14 cellular contexts compared by ENCODE assay signal in the genomic region with DNA sequence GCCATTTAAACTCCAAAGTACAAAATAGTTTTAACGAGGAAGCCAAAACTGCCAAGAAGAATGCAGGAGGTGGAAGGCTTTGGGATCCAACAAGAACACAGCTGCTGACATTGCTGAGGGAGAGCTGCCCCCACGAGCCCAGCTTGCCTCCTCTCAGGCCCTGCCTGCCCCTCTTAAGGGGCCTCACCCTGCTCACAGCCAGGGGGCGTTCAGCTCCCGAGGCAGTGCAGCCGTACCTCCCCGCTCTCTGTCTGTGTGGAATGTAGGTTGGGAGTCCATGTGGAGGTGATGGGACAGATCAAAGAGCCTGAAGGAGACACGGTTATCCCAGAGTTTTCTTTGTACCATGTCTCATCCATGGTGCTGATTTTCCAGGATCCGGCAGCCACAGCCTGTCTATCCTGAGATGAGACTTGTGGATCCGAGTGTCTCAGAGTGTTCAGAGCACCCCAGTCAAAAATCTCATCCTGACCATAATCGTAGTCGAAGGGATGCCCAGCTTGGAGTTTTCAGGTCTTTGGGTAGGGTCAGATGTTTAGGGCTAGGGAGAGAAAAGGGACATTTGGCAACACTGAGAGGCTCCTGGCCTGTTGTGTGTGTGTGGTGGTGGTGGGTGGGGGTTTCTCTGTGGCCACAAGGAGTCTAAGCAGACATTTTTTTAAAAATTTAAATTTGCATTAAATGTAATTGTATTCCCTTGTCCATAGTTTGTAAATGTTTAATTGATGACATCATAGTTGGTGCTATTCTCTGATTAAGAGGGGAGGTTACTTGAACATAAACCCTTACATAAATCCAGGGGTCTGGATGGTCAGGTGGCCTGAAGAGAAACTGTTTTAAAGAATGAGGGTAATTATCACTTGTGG.
DNase-seq lines count a peak whose midpoint lies in the region; TF ChIP-seq lines count a peak whose summit lies in the region.
"Had no signal": no experiment of that assay in that cellular context is flagged by ENCODE, and none has a peak within 500 bp of the region (broad histone marks: within the 10 kb centered on the region; RNA-seq: fewer than 3 reads in every experiment).

No MANE protein-coding gene starts in this region.

- DNase-seq in AG04450 (ENCODE audit: low read depth, low spot score): no peak
- DNase-seq in fibroblast of pulmonary artery (ENCODE audit: low read depth): no peak
- no peak for DNase-seq in hepatic stellate cell (ENCODE audit: low spot score)
- DNase-seq in effector memory CD4-positive, alpha-beta T cell: no peak
- DNase-seq in amniotic stem cell (lab: John Stamatoyannopoulos, UW): no peak
- no peak for DNase-seq in NCI-H774 (lab: John Stamatoyannopoulos, UW)
- DNase-seq: activated CD4-positive, alpha-beta T cell treated with anti-CD3 and anti-CD28 coated beads for 48 hours; anterior cingulate cortex; immature natural killer cell; NCI-H2227 treated with DMSO at 0.1 percent for 48 hours; stimulated activated CD4-positive, alpha-beta T cell treated with anti-CD3 and anti-CD28 coated beads, Interleukin-15, amount 100 ng/mL, for 24 hours; stimulated activated naive CD8-positive, alpha-beta T cell treated with anti-CD3 and anti-CD28 coated beads, Interleukin-15, Interleukin-2, amounts not matched to agents 100 U/mL and 50 U/mL, for 24 hours had no signal

- peaks cover 8% of the 10 kb centered on the region for H3K4me1 ChIP-seq in effector memory CD4-positive, alpha-beta T cell (ENCODE audit: control insufficient read depth, insufficient read depth, low read length, poor library complexity, severe bottlenecking)

- H3K27ac ChIP-seq in AG04450 (ENCODE audit: low read depth, low read length) (no peak overlapping the region), SU-DHL-6 (ENCODE audit: low read depth, low read length) (no peak overlapping the region)
- H3K27ac ChIP-seq in effector memory CD4-positive, alpha-beta T cell (ENCODE audit: insufficient read depth, low read length, poor library complexity, severe bottlenecking): no peak overlapping the region

- H3K9me2 ChIP-seq in SU-DHL-6 (replicated peaks; ENCODE audit: insufficient read depth, low read length): no peaks in the 10 kb centered on the region

- H3K9me3 ChIP-seq in AG04450 (ENCODE audit: control insufficient read depth, insufficient read depth, low read length) (no peaks in the 10 kb centered on the region; the same call in 1 of the 2 replicates), SU-DHL-6 (ENCODE audit: insufficient read depth, low read length) (no peaks in the 10 kb centered on the region)
- H3K9me3 ChIP-seq in effector memory CD4-positive, alpha-beta T cell (ENCODE audit: control insufficient read depth, low read length): no peaks in the 10 kb centered on the region

- H3K4me3 ChIP-seq in AG04450 (ENCODE audit: low read depth, low read length) (no peak overlapping the region), SU-DHL-6 (ENCODE audit: insufficient read depth, low read length, poor library complexity, severe bottlenecking) (no peak overlapping the region), fibroblast of pulmonary artery (replicated peaks; ENCODE audit: low read depth, low read length) (no peak overlapping the region)
- no peak overlapping the region for H3K4me3 ChIP-seq in effector memory CD4-positive, alpha-beta T cell (ENCODE audit: insufficient read depth, low read depth, low read length, poor library complexity, severe bottlenecking)

- H3K36me3 ChIP-seq in SU-DHL-6 (ENCODE audit: low read length): no peaks in the 10 kb centered on the region
- H3K36me3 ChIP-seq in effector memory CD4-positive, alpha-beta T cell (ENCODE audit: control insufficient read depth, insufficient read depth, low read length): no peaks in the 10 kb centered on the region

- no peak overlapping the region for H2AFZ ChIP-seq in SU-DHL-6 (ENCODE audit: low read depth, low read length, severe bottlenecking)

- CTCF ChIA-PET in AG04450 (lab: Charles Lee): interaction anchor here (1.1 kb wide), 1 partner anchor 16 kb away, joined by 3 read pairs; no protein-coding TSS in a partner anchor

- no peaks in the 10 kb centered on the region for H3K79me2 ChIP-seq in SU-DHL-6 (ENCODE audit: insufficient read depth, low read length)

- no peak overlapping the region for H3K9ac ChIP-seq in SU-DHL-6 (ENCODE audit: low read length)

- H4K20me1 ChIP-seq in SU-DHL-6 (ENCODE audit: low read depth, low read length): no peaks in the 10 kb centered on the region

- no peaks in the 10 kb centered on the region for H3K27me3 ChIP-seq in AG04450 (ENCODE audit: control insufficient read depth, insufficient read depth, low read length)
- H3K27me3 ChIP-seq in SU-DHL-6 (ENCODE audit: low read length): no peaks in the 10 kb centered on the region
- no peaks in the 10 kb centered on the region for H3K27me3 ChIP-seq in effector memory CD4-positive, alpha-beta T cell (replicated peaks; ENCODE audit: control insufficient read depth, insufficient read depth, low read length, poor library complexity, severe bottlenecking)

- no peaks in the 10 kb centered on the region for H3F3A ChIP-seq in SU-DHL-6 (ENCODE audit: insufficient read depth)

- no peak overlapping the region for H3K4me2 ChIP-seq in SU-DHL-6 (ENCODE audit: low read depth, low read length, poor library complexity, severe bottlenecking)

- peak; percentile 22; the same call in 1 of the 2 replicates for TF ChIP-seq CTCF in AG04450 (IDR thresholded peaks at IDR 0.05; ENCODE audit: low read depth, low read length)
- TF ChIP-seq CTCF in GM12872 (IDR thresholded peaks at IDR 0.05; ENCODE audit: insufficient read depth, low read depth, low read length): peak; percentile 35; the same call in 2 of the 3 replicates
- peak; percentile 38 for TF ChIP-seq CTCF in SU-DHL-6 (IDR thresholded peaks at IDR 0.05; ENCODE audit: insufficient read depth, low read length, poor library complexity, severe bottlenecking)
- TF ChIP-seq CTCF in fibroblast of pulmonary artery (IDR thresholded peaks at IDR 0.05; ENCODE audit: low read length, missing control alignments): peak; percentile 28

- POLR2A ChIA-PET in AG04450 (lab: Yijun Ruan, JAX): no interaction called here
